29 cellular contexts compared by ENCODE assay signal in genomic region chr5:178186417-178186816, GRCh38. TPM values are rescaled to one million over a fixed set of nuclear protein-coding genes. Genes with fewer than 3 reads are reported as not detected.
DNase-seq lines count a peak whose midpoint lies in the region; ATAC-seq and TF ChIP-seq lines count a peak whose summit lies in the region.
"Had no signal": no experiment of that assay in that cellular context is flagged by ENCODE, and none has a peak within 500 bp of the region (broad histone marks: within the 10 kb centered on the region; RNA-seq: fewer than 3 reads in every experiment).

No MANE protein-coding gene starts in this region.

- no peak for TF ChIP-seq EP300 in stomach (IDR thresholded peaks at IDR 0.05)

- no peak overlapping the region for H3K27ac ChIP-seq in parathyroid adenoma
- H3K27ac ChIP-seq in stomach, result no peak overlapping the region
- H3K27ac ChIP-seq: ovary, right atrium auricular region, SJCRH30, transverse colon had no signal

- no peaks in the 10 kb centered on the region for H3K36me3 ChIP-seq in parathyroid adenoma (ENCODE audit: control insufficient read depth, insufficient read depth, low read length)
- no peaks in the 10 kb centered on the region for H3K36me3 ChIP-seq in stomach
- H3K36me3 ChIP-seq: ovary, right atrium auricular region, SJCRH30, transverse colon had no signal

- H3K27me3 ChIP-seq in parathyroid adenoma (ENCODE audit: control insufficient read depth, insufficient read depth, low read length), result no peaks in the 10 kb centered on the region
- peaks cover 0 to 7% (median 0%) of the 10 kb centered on the region in 3 donors for H3K27me3 ChIP-seq in stomach
- H3K27me3 ChIP-seq: ovary, right atrium auricular region, SJCRH30, transverse colon had no signal

- H3K4me3 ChIP-seq in parathyroid adenoma (ENCODE audit: low read depth, low read length), result no peak overlapping the region
- H3K4me3 ChIP-seq in stomach, result no peak overlapping the region
- H3K4me3 ChIP-seq: ovary, right atrium auricular region, SJCRH30, transverse colon had no signal

- H3K4me2 ChIP-seq in parathyroid adenoma (ENCODE audit: low read length), result no peak overlapping the region

- no peaks in the 10 kb centered on the region for H3K79me2 ChIP-seq in parathyroid adenoma

- H3K4me1 ChIP-seq in parathyroid adenoma (peaks cover 5% of the 10 kb centered on the region), stomach (no peaks in the 10 kb centered on the region)
- H3K4me1 ChIP-seq: right atrium auricular region, SJCRH30, transverse colon had no signal

- no peak overlapping the region for H3K9ac ChIP-seq in parathyroid adenoma

- H3K9me3 ChIP-seq in parathyroid adenoma (ENCODE audit: control insufficient read depth, low read length) (no peaks in the 10 kb centered on the region), stomach (no peaks in the 10 kb centered on the region)
- H3K9me3 ChIP-seq: ovary, right atrium auricular region, SJCRH30, transverse colon had no signal

- WGBS in stomach, 5 donors, result 45 to 52% (median 47%) methylated on average over 5 of the region's 5 CpGs

- DNase-seq in SIG-M5 treated with dmso at 0.1 percent for 504 hours (lab: John Stamatoyannopoulos, UW; ENCODE audit: unreplicated experiment), result peak; percentile 27
- no peak for DNase-seq in SIG-M5 (lab: John Stamatoyannopoulos, UW)
- DNase-seq in medulla oblongata (ENCODE audit: extremely low spot score), result no peak
- no peak for DNase-seq in stomach
- DNase-seq: activated CD4-positive, alpha-beta T cell treated with anti-CD3 and anti-CD28 coated beads for 4 hours; Calu3; cerebellar nuclear complex; foreskin melanocyte; hippocampal formation; islet precursor cell; Kasumi-1; NCI-H1092 treated with DMSO at 0.1 percent for 48 hours; NCI-H2029; NCI-H345; NCI-H82; OCI-M1; ovary; SJCRH30; stimulated activated naive CD8-positive, alpha-beta T cell treated with anti-CD3 and anti-CD28 coated beads, Interleukin-15, amount 100 ng/mL, for 72 hours; T-helper 17 cell; transverse colon had no signal

- intact Hi-C loops in stomach (cut with DNase I; ENCODE audit: low total_unique reads), result no loop called here

- peak overlapping the region; percentile 61 for H2AFZ ChIP-seq in parathyroid adenoma

- TF ChIP-seq POLR2A in stomach (IDR thresholded peaks at IDR 0.05), result no peak

- ATAC-seq in SK-N-SH treated with all-trans-retinoic acid at 6 μM for 48 hours, result peak; percentile 67
- ATAC-seq: stimulated activated naive CD8-positive, alpha-beta T cell treated with anti-CD3 and anti-CD28 coated beads, Interleukin-15, amount 100 ng/mL, for 72 hours; T-helper 17 cell had no signal

- TF ChIP-seq CTCF in parathyroid adenoma (IDR thresholded peaks at IDR 0.05) (no peak), stomach (IDR thresholded peaks at IDR 0.05) (no peak)

TF ChIP-seq in SK-N-SH treated with all-trans-retinoic acid at 6 μM for 48 hours, 23 proteins besides CTCF, POLR2A, EP300 and RAD21:
- TF ChIP-seq, protein P1, sequence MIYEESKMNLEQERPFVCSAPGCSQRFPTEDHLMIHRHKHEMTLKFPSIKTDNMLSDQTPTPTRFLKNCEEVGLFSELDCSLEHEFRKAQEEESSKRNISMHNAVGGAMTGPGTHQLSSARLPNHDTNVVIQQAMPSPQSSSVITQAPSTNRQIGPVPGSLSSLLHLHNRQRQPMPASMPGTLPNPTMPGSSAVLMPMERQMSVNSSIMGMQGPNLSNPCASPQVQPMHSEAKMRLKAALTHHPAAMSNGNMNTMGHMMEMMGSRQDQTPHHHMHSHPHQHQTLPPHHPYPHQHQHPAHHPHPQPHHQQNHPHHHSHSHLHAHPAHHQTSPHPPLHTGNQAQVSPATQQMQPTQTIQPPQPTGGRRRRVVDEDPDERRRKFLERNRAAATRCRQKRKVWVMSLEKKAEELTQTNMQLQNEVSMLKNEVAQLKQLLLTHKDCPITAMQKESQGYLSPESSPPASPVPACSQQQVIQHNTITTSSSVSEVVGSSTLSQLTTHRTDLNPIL (CRISPR knock-in tag; IDR thresholded peaks at IDR 0.05; ENCODE audit: low read depth), result no peak
- TF ChIP-seq ISL1 (CRISPR knock-in tag; IDR thresholded peaks at IDR 0.05) (no peak), ZNF565 (CRISPR knock-in tag; conservative IDR thresholded peaks at IDR 0.05; ENCODE audit: low read depth) (no peak), TOX (CRISPR knock-in tag; IDR thresholded peaks at IDR 0.05; ENCODE audit: borderline replicate concordance) (no peak), ESRRG (CRISPR knock-in tag; IDR thresholded peaks at IDR 0.05) (no peak), ZFP30 (CRISPR knock-in tag; IDR thresholded peaks at IDR 0.05) (no peak), ARNTL (CRISPR knock-in tag; IDR thresholded peaks at IDR 0.05; ENCODE audit: borderline replicate concordance, low read depth) (no peak), ZNF8 (CRISPR knock-in tag; IDR thresholded peaks at IDR 0.05) (no peak), RARB (CRISPR knock-in tag; IDR thresholded peaks at IDR 0.05) (no peak), ZFP3 (CRISPR knock-in tag; IDR thresholded peaks at IDR 0.05) (no peak), GLIS3 (CRISPR knock-in tag; IDR thresholded peaks at IDR 0.05) (no peak), SNAI2 (CRISPR knock-in tag; IDR thresholded peaks at IDR 0.05) (no peak), PPARA (CRISPR knock-in tag; IDR thresholded peaks at IDR 0.05; ENCODE audit: borderline replicate concordance) (no peak), TSHZ2 (CRISPR knock-in tag; IDR thresholded peaks at IDR 0.05) (no peak), OSR1 (CRISPR knock-in tag; IDR thresholded peaks at IDR 0.05) (no peak), ZNF70 (CRISPR knock-in tag; IDR thresholded peaks at IDR 0.05) (no peak), ZC3H10 (CRISPR knock-in tag; IDR thresholded peaks at IDR 0.05) (no peak), CSDC2 (CRISPR knock-in tag; IDR thresholded peaks at IDR 0.05) (no peak), CSRNP3 (CRISPR knock-in tag; IDR thresholded peaks at IDR 0.05) (no peak)
- TF ChIP-seq, protein P2, sequence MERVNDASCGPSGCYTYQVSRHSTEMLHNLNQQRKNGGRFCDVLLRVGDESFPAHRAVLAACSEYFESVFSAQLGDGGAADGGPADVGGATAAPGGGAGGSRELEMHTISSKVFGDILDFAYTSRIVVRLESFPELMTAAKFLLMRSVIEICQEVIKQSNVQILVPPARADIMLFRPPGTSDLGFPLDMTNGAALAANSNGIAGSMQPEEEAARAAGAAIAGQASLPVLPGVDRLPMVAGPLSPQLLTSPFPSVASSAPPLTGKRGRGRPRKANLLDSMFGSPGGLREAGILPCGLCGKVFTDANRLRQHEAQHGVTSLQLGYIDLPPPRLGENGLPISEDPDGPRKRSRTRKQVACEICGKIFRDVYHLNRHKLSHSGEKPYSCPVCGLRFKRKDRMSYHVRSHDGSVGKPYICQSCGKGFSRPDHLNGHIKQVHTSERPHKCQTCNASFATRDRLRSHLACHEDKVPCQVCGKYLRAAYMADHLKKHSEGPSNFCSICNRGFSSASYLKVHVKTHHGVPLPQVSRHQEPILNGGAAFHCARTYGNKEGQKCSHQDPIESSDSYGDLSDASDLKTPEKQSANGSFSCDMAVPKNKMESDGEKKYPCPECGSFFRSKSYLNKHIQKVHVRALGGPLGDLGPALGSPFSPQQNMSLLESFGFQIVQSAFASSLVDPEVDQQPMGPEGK (CRISPR knock-in tag; IDR thresholded peaks at IDR 0.05; ENCODE audit: borderline replicate concordance), result no peak
TF ChIP-seq in SK-N-SH treated with all-trans-retinoic acid at 6 μM for 48 hours: peak in this region for 0.

RNA-seq across cellular contexts. Expression of gene GMCL2, which starts 0.8 kb away (rescaled TPM):
- not detected for total RNA-seq in stomach
- polyA plus RNA-seq in stomach, result not detected
- total RNA-seq: A172, Calu3, Daoy, liver, mononuclear cell, ovary, right atrium auricular region, SJCRH30, T-helper 17 cell, transverse colon had no signal
- polyA plus RNA-seq: BJ, liver, ovary had no signal

RNA-seq across cellular contexts. Expression of gene HNRNPAB, which starts 17.9 kb away (rescaled TPM):
- 100 to 1,000 TPM in 2 of 5 donors, 10 to 100 TPM in 3; 25.1 to 327 (median 92.9) TPM for total RNA-seq in stomach
- polyA plus RNA-seq in stomach, result 100 to 1,000 TPM; 115 to 139 (median 117) TPM

RNA-seq across cellular contexts. Expression of gene NHP2, which starts 32.7 kb away (rescaled TPM):
- 10 to 100 TPM in 4 of 5 donors, 1 to 10 TPM in 1; 4.0 to 89.3 (median 25.5) TPM for total RNA-seq in stomach
- polyA plus RNA-seq in stomach, result 100 to 1,000 TPM; 149 to 182 (median 168) TPM

RNA-seq across cellular contexts. Expression of gene PHYKPL, which starts 46.2 kb away (rescaled TPM):
- 100 to 1,000 TPM in 2 of 5 donors, 10 to 100 TPM in 3; 32.1 to 262 (median 56.2) TPM for total RNA-seq in stomach
- 10 to 100 TPM; 22.9 to 38.3 (median 25.9) TPM for polyA plus RNA-seq in stomach

RNA-seq across cellular contexts. Expression of gene RMND5B, which starts 55.6 kb away (rescaled TPM):
- 10 to 100 TPM; 25.3 to 72.9 (median 50.9) TPM for total RNA-seq in stomach
- polyA plus RNA-seq in stomach, result 10 to 100 TPM; 28.2 to 35.5 (median 28.9) TPM
